ENCODE assay signal across 10 cellular contexts in genomic region chr2:27378809-27379290, GRCh38. TPM values are rescaled to one million over a fixed set of nuclear protein-coding genes. Genes with fewer than 3 reads are reported as not detected.
DNase-seq lines count a peak whose midpoint lies in the region; ATAC-seq lines count a peak whose summit lies in the region.
"Had no signal": no experiment of that assay in that cellular context is flagged by ENCODE, and none has a peak within 500 bp of the region (broad histone marks: within the 10 kb centered on the region; RNA-seq: fewer than 3 reads in every experiment).

No MANE protein-coding gene starts in this region.

- H3K9me3 ChIP-seq in iPS-15b (ENCODE audit: control insufficient read depth, insufficient read depth, low read length), result no peaks in the 10 kb centered on the region
- H3K9me3 ChIP-seq: MG63, pancreas had no signal

- H3K4me1 ChIP-seq in iPS-15b (ENCODE audit: control insufficient read depth, insufficient read depth, low read length), result peaks cover 9% of the 10 kb centered on the region

- H3K9ac ChIP-seq in iPS-15b (ENCODE audit: low read depth, low read length), result peak overlapping the region; percentile 97

- H3K4me3 ChIP-seq in iPS-15b (ENCODE audit: low read depth, low read length), result no peak overlapping the region

- H3K36me3 Mint-ChIP-seq in activated T-cell treated with anti-CD3 and anti-CD28 coated beads, Interleukin-2, amount 50 U/mL, for 24 hours (ENCODE audit: low read depth), result peaks cover 97% of the 10 kb centered on the region
- H3K36me3 Mint-ChIP-seq in activated CD4-positive, alpha-beta memory T cell treated with anti-CD3 and anti-CD28 coated beads, Interleukin-2, amount 10 ng/mL, durations not matched to agents 7 days and 5 days (ENCODE audit: low read depth), result peaks cover 82% of the 10 kb centered on the region
- peaks cover 100% of the 10 kb centered on the region for H3K36me3 Mint-ChIP-seq in stimulated activated effector memory CD8-positive, alpha-beta T cell treated with anti-CD3 and anti-CD28 coated beads, Interleukin-12 subunit alpha, Interleukin-12 subunit beta, amount 100 ng/mL, for 72 hours

- no peak for ATAC-seq in stimulated activated effector memory CD8-positive, alpha-beta T cell treated with anti-CD3 and anti-CD28 coated beads, Interleukin-12 subunit alpha, Interleukin-12 subunit beta, amount 100 ng/mL, for 72 hours
- ATAC-seq in GM18907 (IDR thresholded peaks at IDR 0.05; ENCODE audit: unreplicated experiment), result no peak

- POLR2A ChIA-PET in activated CD4-positive, alpha-beta memory T cell treated with anti-CD3 and anti-CD28 coated beads, Interleukin-2, amount 10 ng/mL, durations not matched to agents 7 days and 5 days (lab: Charles Lee), result interaction anchor here (0.7 to 5.1 kb wide), 12 partner anchors 9 to 403 kb away, joined by 3 to 96 read pairs (median 11); partner anchors contain the start of genes CCDC121, EIF2B4, GPN1 and GTF3C2

- no peak for DNase-seq in activated T-cell treated with anti-CD3 and anti-CD28 coated beads, Interleukin-2, amount 50 U/mL, for 24 hours
- DNase-seq in activated T-cell treated with anti-CD3 and anti-CD28 coated beads for 4 hours, result no peak
- no peak for DNase-seq in activated CD4-positive, alpha-beta memory T cell treated with anti-CD3 and anti-CD28 coated beads, Interleukin-2, amount 10 ng/mL, durations not matched to agents 7 days and 5 days
- no peak for DNase-seq in stimulated activated effector memory CD8-positive, alpha-beta T cell treated with anti-CD3 and anti-CD28 coated beads, Interleukin-12 subunit alpha, Interleukin-12 subunit beta, amount 100 ng/mL, for 72 hours (ENCODE audit: low spot score in 2 of 2)
- no peak for DNase-seq in activated effector memory CD4-positive, alpha-beta T cell treated with Interleukin-2 at 50 U/mL for 16 hours
- no peak for DNase-seq in stimulated activated CD4-positive, alpha-beta T cell treated with anti-CD3 and anti-CD28 coated beads, Interleukin-1b, Interleukin-23, amount 100 ng/mL, for 48 hours

- no peaks in the 10 kb centered on the region for H3K27me3 Mint-ChIP-seq in activated T-cell treated with anti-CD3 and anti-CD28 coated beads, Interleukin-2, amount 50 U/mL, for 24 hours
- H3K27me3 Mint-ChIP-seq in activated CD4-positive, alpha-beta memory T cell treated with anti-CD3 and anti-CD28 coated beads, Interleukin-2, amount 10 ng/mL, durations not matched to agents 7 days and 5 days, result no peaks in the 10 kb centered on the region

- H3K9me3 Mint-ChIP-seq in activated T-cell treated with anti-CD3 and anti-CD28 coated beads, Interleukin-2, amount 50 U/mL, for 24 hours, result no peaks in the 10 kb centered on the region
- no peaks in the 10 kb centered on the region for H3K9me3 Mint-ChIP-seq in activated CD4-positive, alpha-beta memory T cell treated with anti-CD3 and anti-CD28 coated beads, Interleukin-2, amount 10 ng/mL, durations not matched to agents 7 days and 5 days
- no peaks in the 10 kb centered on the region for H3K9me3 Mint-ChIP-seq in stimulated activated effector memory CD8-positive, alpha-beta T cell treated with anti-CD3 and anti-CD28 coated beads, Interleukin-12 subunit alpha, Interleukin-12 subunit beta, amount 100 ng/mL, for 72 hours

- H3K4me1 Mint-ChIP-seq in activated T-cell treated with anti-CD3 and anti-CD28 coated beads, Interleukin-2, amount 50 U/mL, for 24 hours (ENCODE audit: low read depth), result peaks cover 43% of the 10 kb centered on the region
- H3K4me1 Mint-ChIP-seq in activated CD4-positive, alpha-beta memory T cell treated with anti-CD3 and anti-CD28 coated beads, Interleukin-2, amount 10 ng/mL, durations not matched to agents 7 days and 5 days, result peaks cover 37% of the 10 kb centered on the region
- peaks cover 51% of the 10 kb centered on the region for H3K4me1 Mint-ChIP-seq in stimulated activated effector memory CD8-positive, alpha-beta T cell treated with anti-CD3 and anti-CD28 coated beads, Interleukin-12 subunit alpha, Interleukin-12 subunit beta, amount 100 ng/mL, for 72 hours

- peaks cover 61% of the 10 kb centered on the region for H3K36me3 ChIP-seq in iPS-15b (ENCODE audit: control insufficient read depth, insufficient read depth, low read length)

- CTCF ChIA-PET in activated CD4-positive, alpha-beta memory T cell treated with anti-CD3 and anti-CD28 coated beads, Interleukin-2, amount 10 ng/mL, durations not matched to agents 7 days and 5 days (lab: Charles Lee), result interaction anchor here (1.1 to 3.4 kb wide), 5 partner anchors 13 to 305 kb away, joined by 3 to 14 read pairs (median 5); partner anchors contain the start of gene GTF3C2

- H3K27me3 ChIP-seq in iPS-15b (ENCODE audit: control insufficient read depth, insufficient read depth, low read length), result no peaks in the 10 kb centered on the region
- H3K27me3 ChIP-seq: MG63, pancreas had no signal

- peak overlapping the region; percentile 95 for H3K27ac Mint-ChIP-seq in activated T-cell treated with anti-CD3 and anti-CD28 coated beads, Interleukin-2, amount 50 U/mL, for 24 hours
- H3K27ac Mint-ChIP-seq in activated CD4-positive, alpha-beta memory T cell treated with anti-CD3 and anti-CD28 coated beads, Interleukin-2, amount 10 ng/mL, durations not matched to agents 7 days and 5 days, result peak overlapping the region; percentile 92
- H3K27ac Mint-ChIP-seq in stimulated activated effector memory CD8-positive, alpha-beta T cell treated with anti-CD3 and anti-CD28 coated beads, Interleukin-12 subunit alpha, Interleukin-12 subunit beta, amount 100 ng/mL, for 72 hours, result peak overlapping the region; percentile 96

- H3K4me3 Mint-ChIP-seq in activated T-cell treated with anti-CD3 and anti-CD28 coated beads, Interleukin-2, amount 50 U/mL, for 24 hours, result peak overlapping the region; percentile 86
- peak overlapping the region; percentile 87 for H3K4me3 Mint-ChIP-seq in activated CD4-positive, alpha-beta memory T cell treated with anti-CD3 and anti-CD28 coated beads, Interleukin-2, amount 10 ng/mL, durations not matched to agents 7 days and 5 days
- H3K4me3 Mint-ChIP-seq in stimulated activated effector memory CD8-positive, alpha-beta T cell treated with anti-CD3 and anti-CD28 coated beads, Interleukin-12 subunit alpha, Interleukin-12 subunit beta, amount 100 ng/mL, for 72 hours, result peak overlapping the region; percentile 82

RNA-seq across cellular contexts. Expression of gene ZNF513, which starts 1.7 kb away (rescaled TPM):
- 10 to 100 TPM; 15.6 to 16.7 TPM for total RNA-seq in activated CD4-positive, alpha-beta memory T cell treated with anti-CD3 and anti-CD28 coated beads, Interleukin-2, amount 10 ng/mL, durations not matched to agents 7 days and 5 days

RNA-seq across cellular contexts. Expression of gene SNX17, which starts 8.4 kb away (rescaled TPM):
- total RNA-seq in activated CD4-positive, alpha-beta memory T cell treated with anti-CD3 and anti-CD28 coated beads, Interleukin-2, amount 10 ng/mL, durations not matched to agents 7 days and 5 days, result 100 to 1,000 TPM; 116 to 123 TPM

RNA-seq across cellular contexts. Expression of gene EIF2B4, which starts 8.7 kb away (rescaled TPM):
- 10 to 100 TPM; 34.1 to 36.9 TPM for total RNA-seq in activated CD4-positive, alpha-beta memory T cell treated with anti-CD3 and anti-CD28 coated beads, Interleukin-2, amount 10 ng/mL, durations not matched to agents 7 days and 5 days

RNA-seq across cellular contexts. Expression of gene GTF3C2, which starts 22.3 kb away (rescaled TPM):
- total RNA-seq in activated CD4-positive, alpha-beta memory T cell treated with anti-CD3 and anti-CD28 coated beads, Interleukin-2, amount 10 ng/mL, durations not matched to agents 7 days and 5 days, result 10 to 100 TPM; 49.0 to 49.1 TPM

RNA-seq across cellular contexts. Expression of gene PPM1G, which starts 30.5 kb away (rescaled TPM):
- total RNA-seq in activated CD4-positive, alpha-beta memory T cell treated with anti-CD3 and anti-CD28 coated beads, Interleukin-2, amount 10 ng/mL, durations not matched to agents 7 days and 5 days, result 100 to 1,000 TPM; 119 to 122 TPM
